1 cellular context compared by ENCODE assay signal in the genomic region with DNA sequence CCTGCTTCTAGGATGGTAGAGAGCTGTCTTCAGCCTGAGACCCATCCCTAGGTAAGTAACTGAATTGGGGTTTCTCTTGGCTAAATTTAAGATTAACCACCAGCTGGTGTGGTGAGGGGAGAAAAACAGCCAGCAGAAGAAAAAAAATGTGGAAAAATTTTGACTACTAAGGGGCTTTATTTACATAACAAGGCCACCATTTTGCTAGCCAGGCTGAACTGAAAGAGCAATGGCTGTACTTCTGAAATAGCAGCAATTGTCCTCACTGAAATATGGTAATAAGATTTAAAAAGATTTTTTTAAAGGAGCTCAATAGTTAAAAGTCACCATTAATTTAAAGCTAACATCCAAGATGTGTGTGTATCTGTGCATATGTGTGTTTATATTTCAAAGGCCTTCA.
TF ChIP-seq lines count a peak whose summit lies in the region.

No MANE protein-coding gene starts in this region.

TF ChIP-seq in H1, 55 proteins besides CTCF, POLR2A, EP300 and RAD21:
- TF ChIP-seq EGR1 (IDR thresholded peaks at IDR 0.05; ENCODE audit: borderline replicate concordance, low read depth, low read length) (no peak), YY1 (IDR thresholded peaks at IDR 0.05; ENCODE audit: low read depth, low read length) (peak; percentile 73; the same call in 1 of the 2 replicates)
